ENCODE assay signal across 13 cellular contexts in genomic region chr12:57133916-57134315, GRCh38. TPM values are rescaled to one million over a fixed set of nuclear protein-coding genes. Genes with fewer than 3 reads are reported as not detected.
DNase-seq lines count a peak whose midpoint lies in the region; ATAC-seq and TF ChIP-seq lines count a peak whose summit lies in the region.
"Had no signal": no experiment of that assay in that cellular context is flagged by ENCODE, and none has a peak within 500 bp of the region (broad histone marks: within the 10 kb centered on the region; RNA-seq: fewer than 3 reads in every experiment).

No MANE protein-coding gene starts in this region.

- DNase-seq in Peyer's patch: no peak
- DNase-seq in fibroblast of the aortic adventitia (ENCODE audit: low read depth): peak; percentile 41
- DNase-seq in tibial artery: peak in 1 of 2 donors; percentile 92
- no peak for DNase-seq in NCI-H2081 treated with DMSO at 0.1 percent for 48 hours (lab: John Stamatoyannopoulos, UW)
- DNase-seq in stimulated activated CD4-positive, alpha-beta T cell treated with anti-CD3 and anti-CD28 coated beads, Interleukin-4, amount 100 ng/mL, for 4 hours: no peak
- no peak for DNase-seq in inferior parietal cortex (ENCODE audit: extremely low spot score)
- DNase-seq: activated naive CD8-positive, alpha-beta T cell treated with anti-CD3 and anti-CD28 coated beads, Interleukin-2, amount 50 U/mL, for 24 hours; DMS153; Kasumi-1; NCI-H2227 treated with DMSO at 0.1 percent for 48 hours; stimulated activated naive CD8-positive, alpha-beta T cell treated with anti-CD3 and anti-CD28 coated beads, Interleukin-15, amount 100 ng/mL, for 72 hours had no signal

- intact Hi-C loops in tibial artery (cut with DNase I; ENCODE audit: low total_unique reads): no loop called here

- no peaks in the 10 kb centered on the region for H3K27me3 ChIP-seq in Peyer's patch
- H3K27me3 ChIP-seq in tibial artery: no peaks in the 10 kb centered on the region

- H3K27ac Mint-ChIP-seq in nephron: peak overlapping the region; percentile 94 to 100 (median 99)
- H3K27ac Mint-ChIP-seq: activated naive CD8-positive, alpha-beta T cell treated with anti-CD3 and anti-CD28 coated beads, Interleukin-2, amount 50 U/mL, for 24 hours; stimulated activated naive CD8-positive, alpha-beta T cell treated with anti-CD3 and anti-CD28 coated beads, Interleukin-15, amount 100 ng/mL, for 72 hours had no signal

- H3K27me3 Mint-ChIP-seq in nephron (ENCODE audit: low read depth): peaks cover 3% of the 10 kb centered on the region

- H3K4me3 Mint-ChIP-seq in nephron: peak overlapping the region; percentile 51 to 72 (median 67)
- H3K4me3 Mint-ChIP-seq: activated naive CD8-positive, alpha-beta T cell treated with anti-CD3 and anti-CD28 coated beads, Interleukin-2, amount 50 U/mL, for 24 hours; stimulated activated naive CD8-positive, alpha-beta T cell treated with anti-CD3 and anti-CD28 coated beads, Interleukin-15, amount 100 ng/mL, for 72 hours had no signal

- H3K9me3 Mint-ChIP-seq in nephron: no peaks in the 10 kb centered on the region
- H3K9me3 Mint-ChIP-seq: activated naive CD8-positive, alpha-beta T cell treated with anti-CD3 and anti-CD28 coated beads, Interleukin-2, amount 50 U/mL, for 24 hours; stimulated activated naive CD8-positive, alpha-beta T cell treated with anti-CD3 and anti-CD28 coated beads, Interleukin-15, amount 100 ng/mL, for 72 hours had no signal

- no peak for TF ChIP-seq POLR2A in Peyer's patch (IDR thresholded peaks at IDR 0.05)

- H3K9me3 ChIP-seq in Peyer's patch (no peaks in the 10 kb centered on the region), tibial artery (no peaks in the 10 kb centered on the region)

- H3K36me3 Mint-ChIP-seq in nephron (ENCODE audit: low read depth): peaks cover 7% of the 10 kb centered on the region

- H3K4me1 Mint-ChIP-seq in nephron: peaks cover 82% of the 10 kb centered on the region

- H3K36me3 ChIP-seq in Peyer's patch (peaks cover 0 to under 1% (median 0%) of the 10 kb centered on the region in 3 donors), tibial artery (peaks cover 1 to 7% (median 5%) of the 10 kb centered on the region in 3 donors)

- H3K4me3 ChIP-seq in Peyer's patch: no peak overlapping the region
- peak overlapping the region; percentile 54 for H3K4me3 ChIP-seq in fibroblast of the aortic adventitia (ENCODE audit: low read depth, low read length)
- H3K4me3 ChIP-seq in tibial artery: peak overlapping the region; percentile 94 to 96

- peaks cover 2 to 92% (median 11%) of the 10 kb centered on the region in 4 donors for H3K4me1 ChIP-seq in Peyer's patch
- H3K4me1 ChIP-seq in tibial artery: peaks cover 0 to 90% (median 76%) of the 10 kb centered on the region in 4 donors

- H3K27ac ChIP-seq in Peyer's patch (peak overlapping the region in 3 of 4 donors; percentile 54 to 96 (median 62)), tibial artery (peak overlapping the region; percentile 95 to 99)

- ATAC-seq in GM19395 (IDR thresholded peaks at IDR 0.05; ENCODE audit: unreplicated experiment): no peak
- ATAC-seq: activated naive CD8-positive, alpha-beta T cell treated with anti-CD3 and anti-CD28 coated beads, Interleukin-2, amount 50 U/mL, for 24 hours; stimulated activated naive CD8-positive, alpha-beta T cell treated with anti-CD3 and anti-CD28 coated beads, Interleukin-15, amount 100 ng/mL, for 72 hours had no signal

- TF ChIP-seq CTCF in Peyer's patch (IDR thresholded peaks at IDR 0.05) (no peak), fibroblast of the aortic adventitia (IDR thresholded peaks at IDR 0.05; ENCODE audit: insufficient read depth, low read length) (no peak), nephron (IDR thresholded peaks at IDR 0.05; ENCODE audit: unreplicated experiment in 3 of 3) (no peak), tibial artery (IDR thresholded peaks at IDR 0.05) (no peak)

RNA-seq across cellular contexts. Expression of gene LRP1, which starts 5.6 kb away (rescaled TPM):
- total RNA-seq in Peyer's patch: 100 to 1,000 TPM; 128 to 312 (median 207) TPM
- total RNA-seq in fibroblast of the aortic adventitia (ENCODE audit: low replicate concordance): 381 and 541 TPM in 2 replicates

RNA-seq across cellular contexts. Expression of gene LRP1-AS, which starts 13.5 kb away (rescaled TPM):
- total RNA-seq in Peyer's patch (not detected), fibroblast of the aortic adventitia (ENCODE audit: low replicate concordance) (not detected in 2 replicates)

RNA-seq across cellular contexts. Expression of gene STAT6, which starts 22.8 kb away (rescaled TPM):
- 100 to 1,000 TPM; 278 to 416 (median 382) TPM for total RNA-seq in Peyer's patch
- 89.0 and 102 TPM in 2 replicates for total RNA-seq in fibroblast of the aortic adventitia (ENCODE audit: low replicate concordance)

RNA-seq across cellular contexts. Expression of gene NAB2, which starts 45.0 kb away (rescaled TPM):
- total RNA-seq in Peyer's patch (10 to 100 TPM in 2 of 4 donors, 1 to 10 TPM in 2; 7.4 to 17.0 (median 10.3) TPM), fibroblast of the aortic adventitia (ENCODE audit: low replicate concordance) (41.8 and 54.2 TPM in 2 replicates)

RNA-seq across cellular contexts. Expression of gene NEMP1, which starts 55.3 kb away (rescaled TPM):
- 10 to 100 TPM in 1 of 4 donors, 1 to 10 TPM in 3; 4.6 to 11.6 (median 5.7) TPM for total RNA-seq in Peyer's patch
- total RNA-seq in fibroblast of the aortic adventitia (ENCODE audit: low replicate concordance): 4.7 and 25.0 TPM in 2 replicates

Comparison
In these comparisons a context has a peak if more than half of its experiments do, and no peak if none do; other contexts are left out.
1. H3K4me3 ChIP-seq: peak in fibroblast of the aortic adventitia (single experiment) and tibial artery (2 of 2); none in Peyer's patch (0 of 4).